In the genomic region with DNA sequence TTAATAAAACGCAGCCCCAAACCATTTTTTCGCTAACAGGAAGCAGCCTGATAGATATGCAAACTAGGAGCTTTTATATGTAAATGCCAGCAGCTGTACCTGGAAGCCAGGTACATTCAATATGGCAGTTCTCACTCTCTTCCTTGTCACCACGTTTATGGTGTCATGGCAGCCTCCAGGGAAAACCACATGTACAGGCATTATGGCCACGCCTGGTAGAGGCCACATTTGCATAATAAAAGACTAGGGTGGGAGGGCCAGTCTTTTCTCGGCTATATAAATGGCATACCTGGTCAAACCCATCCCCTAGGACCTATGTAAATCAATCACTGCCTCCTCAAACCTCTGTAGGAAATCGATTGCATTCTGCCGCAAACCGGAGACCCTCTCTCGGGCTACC, we compare ENCODE assay signal across 26 cellular contexts.
"Had no signal": no experiment of that assay in that cellular context is flagged by ENCODE, and none has a peak within 500 bp of the region (broad histone marks: within the 10 kb centered on the region; RNA-seq: fewer than 3 reads in every experiment).

No MANE protein-coding gene starts in this region.

- H3K36me3 ChIP-seq: ascending aorta, cardiac muscle cell, colonic mucosa, gastrocnemius medialis, lower lobe of right lung, ovary, right lobe of liver, transverse colon had no signal

- H3K9me3 ChIP-seq: ascending aorta, colonic mucosa, gastrocnemius medialis, lower lobe of right lung, ovary, right lobe of liver, testis, transverse colon had no signal

- ATAC-seq: gastrocnemius medialis, left lobe of liver, lower lobe of right lung, right lobe of liver had no signal

- H3K27me3 ChIP-seq: ascending aorta, cardiac muscle cell, colonic mucosa, gastrocnemius medialis, ovary, right lobe of liver, testis, transverse colon had no signal

- H3K27ac ChIP-seq: ascending aorta, cardiac muscle cell, colonic mucosa, gastrocnemius medialis, lower lobe of right lung, ovary, right lobe of liver, testis, transverse colon had no signal

- DNase-seq: activated CD4-positive, alpha-beta memory T cell treated with anti-CD3 and anti-CD28 coated beads, Interleukin-2, amount 10 ng/mL, durations not matched to agents 7 days and 5 days; activated CD4-positive, alpha-beta T cell treated with anti-CD3 and anti-CD28 coated beads for 1 hour; activated CD4-positive, alpha-beta T cell treated with anti-CD3 and anti-CD28 coated beads, Interleukin-2, amount 10 ng/mL, durations not matched to agents 7 days and 5 days; activated CD8-positive, alpha-beta memory T cell treated with anti-CD3 and anti-CD28 coated beads, Interleukin-2, amount 50 U/mL, for 48 hours; activated gamma-delta T cell; activated naive CD4-positive, alpha-beta T cell treated with anti-CD3 and anti-CD28 coated beads, Interleukin-2, amount 10 ng/mL, durations not matched to agents 7 days and 5 days; activated naive CD8-positive, alpha-beta T cell treated with anti-CD3 and anti-CD28 coated beads, Interleukin-2, amount 10 ng/mL, durations not matched to agents 7 days and 5 days; activated T-cell treated with anti-CD3 and anti-CD28 coated beads, Interleukin-2, amount 50 U/mL, for 24 hours; cerebellar nuclear complex; colonic mucosa; effector CD8-positive, alpha-beta T cell; erythroblast; gastrocnemius medialis; glutamatergic neuron; kidney glomerular epithelial cell; lower lobe of right lung; mesenchymal stem cell; ovary; right lobe of liver; stimulated activated CD4-positive, alpha-beta T cell treated with anti-CD3 and anti-CD28 coated beads, Interleukin-2, amount 100 ng/mL, for 48 hours; stimulated activated naive CD4-positive, alpha-beta T cell treated with Interleukin-2 at 50 U/mL for 16 hours; testis; transverse colon had no signal

- H3K4me3 ChIP-seq: ascending aorta, cardiac muscle cell, colonic mucosa, gastrocnemius medialis, lower lobe of right lung, ovary, right lobe of liver, transverse colon had no signal

- H3K4me1 ChIP-seq: ascending aorta, colonic mucosa, gastrocnemius medialis, lower lobe of right lung, right lobe of liver, testis, transverse colon had no signal
